In genomic region chr11:88480217-88480616, GRCh38 we compare ENCODE assay signal across 16 cellular contexts.
DNase-seq lines count a peak whose midpoint lies in the region; ATAC-seq, FAIRE-seq and TF ChIP-seq lines count a peak whose summit lies in the region.
"Had no signal": no experiment of that assay in that cellular context is flagged by ENCODE, and none has a peak within 500 bp of the region (broad histone marks: within the 10 kb centered on the region; RNA-seq: fewer than 3 reads in every experiment).

No MANE protein-coding gene starts in this region.

- no peaks in the 10 kb centered on the region for H4K20me1 ChIP-seq in PC-3 (ENCODE audit: low read length)

- no peaks in the 10 kb centered on the region for H3K79me2 ChIP-seq in PC-3 (ENCODE audit: low read length)

- no peak for TF ChIP-seq POLR2A in GM12891 (IDR thresholded peaks at IDR 0.05; ENCODE audit: low read depth, low read length)

- H3K27ac ChIP-seq in PC-3 (ENCODE audit: low read length), result peak overlapping the region; percentile 61
- H3K27ac ChIP-seq: left lung had no signal

- TF ChIP-seq CTCF in PC-3 (conservative IDR thresholded peaks at IDR 0.05; ENCODE audit: low read depth, low read length) (no peak), epithelial cell of esophagus (IDR thresholded peaks at IDR 0.05; ENCODE audit: insufficient read depth, low read depth, low read length, missing control alignments) (no peak), osteocyte (IDR thresholded peaks at IDR 0.05) (no peak), GM10266 (IDR thresholded peaks at IDR 0.05; ENCODE audit: control insufficient read depth, insufficient read depth, low read depth, missing control alignments) (no peak)

- H3K9me3 Mint-ChIP-seq in osteocyte (ENCODE audit: unreplicated experiment), result no peaks in the 10 kb centered on the region

- BruUV-seq in PC-3 (replicated peaks; lab: Mats Ljungman, UMichigan), result no TSS peak

- no peak overlapping the region for H3K4me3 Mint-ChIP-seq in osteocyte (ENCODE audit: unreplicated experiment)

- H3K9me2 ChIP-seq in PC-3 (replicated peaks; ENCODE audit: low read length), result no peaks in the 10 kb centered on the region

- H3K9ac ChIP-seq in PC-3 (ENCODE audit: low read length), result peak overlapping the region; percentile 0; the same call in 1 of the 2 replicates

- CTCF ChIA-PET in PC-3 (lab: Charles Lee), result interaction anchor here (0.5 kb wide), 1 partner anchor 58 kb away, joined by 6 read pairs; no protein-coding TSS in a partner anchor

- DNase-seq in Daoy (ENCODE audit: low read depth), result peak; percentile 56
- DNase-seq in PC-3, result peak; percentile 97
- DNase-seq in epithelial cell of esophagus (ENCODE audit: low read depth), result peak; percentile 22
- no peak for DNase-seq in osteocyte (ENCODE audit: extremely low spot score, unreplicated experiment)
- no peak for DNase-seq in NCI-H2171 (lab: John Stamatoyannopoulos, UW)
- DNase-seq in GM10266 (ENCODE audit: extremely low spot score), result no peak
- no peak for DNase-seq in HT-29 (ENCODE audit: low spot score)
- DNase-seq in GM12891 (ENCODE audit: insufficient read length, low spot score), result no peak
- DNase-seq: activated CD8-positive, alpha-beta memory T cell treated with anti-CD3 and anti-CD28 coated beads for 24 hours; COR-L47; left lung; NCI-H1092 treated with DMSO at 0.1 percent for 48 hours; NCI-H82; T-helper 1 cell had no signal

- no peaks in the 10 kb centered on the region for H3K36me3 Mint-ChIP-seq in osteocyte (ENCODE audit: unreplicated experiment)

- intact Hi-C loops in PC-3 (cut with micrococcal nuclease), result loop anchor here (5.0 to 10.0 kb wide), 4 partner anchors 78 to 585 kb away; partner anchors contain the start of gene CTSC

- H3K4me1 ChIP-seq in PC-3 (ENCODE audit: insufficient read depth, low read length), result peaks cover 77% of the 10 kb centered on the region
- H3K4me1 ChIP-seq: left lung had no signal

- POLR2A ChIA-PET in PC-3 (lab: Charles Lee; ENCODE audit: unreplicated experiment), result no interaction called here

- H2AFZ ChIP-seq in PC-3 (ENCODE audit: low read length), result no peak overlapping the region

- peaks cover 5% of the 10 kb centered on the region for H3K27me3 Mint-ChIP-seq in osteocyte (ENCODE audit: unreplicated experiment)
- H3K27me3 Mint-ChIP-seq: progenitor cell of endocrine pancreas had no signal

- H3K4me2 ChIP-seq in PC-3 (ENCODE audit: low read length), result peak overlapping the region; percentile 29

- peaks cover 13% of the 10 kb centered on the region for H3K4me1 Mint-ChIP-seq in osteocyte (ENCODE audit: unreplicated experiment)

- no peaks in the 10 kb centered on the region for H3K9me3 ChIP-seq in PC-3 (ENCODE audit: low read length)
- H3K9me3 ChIP-seq: left lung had no signal

- peak overlapping the region; percentile 71 for H3K27ac Mint-ChIP-seq in osteocyte (ENCODE audit: unreplicated experiment)
- H3K27ac Mint-ChIP-seq: progenitor cell of endocrine pancreas had no signal

- no peaks in the 10 kb centered on the region for H3K36me3 ChIP-seq in PC-3 (ENCODE audit: low read depth, low read length)
- H3K36me3 ChIP-seq: left lung had no signal

- no peak for FAIRE-seq in GM12891 (lab: Jason Lieb, UNC)

- H3K4me3 ChIP-seq in PC-3 (ENCODE audit: low read length) (no peak overlapping the region), epithelial cell of esophagus (ENCODE audit: low read length) (no peak overlapping the region)
- H3K4me3 ChIP-seq: left lung had no signal

- peaks cover 13% of the 10 kb centered on the region for H3F3A ChIP-seq in PC-3 (ENCODE audit: low read length, unreplicated experiment)

- H3K27me3 ChIP-seq in PC-3 (ENCODE audit: low read length), result no peaks in the 10 kb centered on the region
- H3K27me3 ChIP-seq: left lung had no signal

- ATAC-seq in PC-3, result peak; percentile 25
- ATAC-seq: esophagus mucosa, left lung had no signal

TF ChIP-seq in GM12891, 5 proteins besides CTCF, POLR2A, EP300 and RAD21:
- no peak for TF ChIP-seq POU2F2 (IDR thresholded peaks at IDR 0.05; ENCODE audit: low read depth, low read length)
- no peak for TF ChIP-seq POLR2AphosphoS5 (IDR thresholded peaks at IDR 0.05; ENCODE audit: low read depth, low read length)
- TF ChIP-seq SPI1 (IDR thresholded peaks at IDR 0.05; ENCODE audit: low read depth, low read length), result no peak
- TF ChIP-seq TAF1 (IDR thresholded peaks at IDR 0.05; ENCODE audit: low read depth, low read length), result no peak
- TF ChIP-seq PAX5 (IDR thresholded peaks at IDR 0.05; ENCODE audit: insufficient read depth, low read length, severe bottlenecking), result no peak

Comparison
In these comparisons a context has a peak if more than half of its experiments do, and no peak if none do; other contexts are left out.
1. DNase-seq: peak in Daoy (single experiment), PC-3 (single experiment) and epithelial cell of esophagus (single experiment); none in osteocyte (single experiment), NCI-H2171 (single experiment), GM10266 (single experiment), HT-29 (single experiment) and GM12891 (single experiment).